24 cellular contexts compared by ENCODE assay signal in genomic region chr4:40480291-40480690, GRCh38.
DNase-seq lines count a peak whose midpoint lies in the region; ATAC-seq and TF ChIP-seq lines count a peak whose summit lies in the region.
"Had no signal": no experiment of that assay in that cellular context is flagged by ENCODE, and none has a peak within 500 bp of the region (broad histone marks: within the 10 kb centered on the region; RNA-seq: fewer than 3 reads in every experiment).

No MANE protein-coding gene starts in this region.

- CTCF ChIA-PET in RWPE1 (lab: Yijun Ruan, JAX), result no interaction called here

- H3K4me3 ChIP-seq in Loucy (ENCODE audit: low read length, poor library complexity, severe bottlenecking), result no peak overlapping the region
- peak overlapping the region; percentile 27 for H3K4me3 ChIP-seq in endocrine pancreas (ENCODE audit: control insufficient read depth, insufficient read depth, low read length)
- H3K4me3 ChIP-seq: SJCRH30 had no signal

- no peaks in the 10 kb centered on the region for H3K9me3 Mint-ChIP-seq in nephron
- no peaks in the 10 kb centered on the region for H3K9me3 Mint-ChIP-seq in activated T-cell treated with anti-CD3 and anti-CD28 coated beads, Interleukin-2, amount 50 U/mL, for 4 hours
- H3K9me3 Mint-ChIP-seq: CD8-positive, alpha-beta T cell had no signal

- H3K9ac ChIP-seq in Loucy (ENCODE audit: low read depth, low read length, poor library complexity, severe bottlenecking) (no peak overlapping the region), endocrine pancreas (ENCODE audit: control insufficient read depth, insufficient read depth, low read length) (no peak overlapping the region)

- H3K79me2 ChIP-seq in Loucy (ENCODE audit: insufficient read depth, low read length), result no peaks in the 10 kb centered on the region

- no peaks in the 10 kb centered on the region for H3K9me2 ChIP-seq in Loucy (replicated peaks; ENCODE audit: low read depth, low read length)

- H3K27me3 ChIP-seq in Loucy (ENCODE audit: insufficient read depth, low read length, poor library complexity, severe bottlenecking) (no peaks in the 10 kb centered on the region), endocrine pancreas (ENCODE audit: control insufficient read depth, insufficient read depth, low read length) (no peaks in the 10 kb centered on the region)
- H3K27me3 ChIP-seq: SJCRH30 had no signal

- peak overlapping the region in 2 of 3 experiments; percentile 37 to 40 for H3K27ac Mint-ChIP-seq in nephron
- H3K27ac Mint-ChIP-seq: CD8-positive, alpha-beta T cell had no signal

- H3K4me1 ChIP-seq in Loucy (ENCODE audit: insufficient read depth, low read length, poor library complexity, severe bottlenecking) (no peaks in the 10 kb centered on the region), endocrine pancreas (ENCODE audit: control insufficient read depth, insufficient read depth, low read length) (peaks cover 13% of the 10 kb centered on the region)
- H3K4me1 ChIP-seq: SJCRH30 had no signal

- no peaks in the 10 kb centered on the region for H3K9me3 ChIP-seq in Loucy (ENCODE audit: insufficient read depth, low read depth, low read length)
- no peaks in the 10 kb centered on the region for H3K9me3 ChIP-seq in endocrine pancreas (ENCODE audit: control insufficient read depth, low read length)
- H3K9me3 ChIP-seq: Caco-2, SJCRH30 had no signal

- H3K36me3 Mint-ChIP-seq in nephron (ENCODE audit: low read depth), result peaks cover 4% of the 10 kb centered on the region
- no peaks in the 10 kb centered on the region for H3K36me3 Mint-ChIP-seq in activated T-cell treated with anti-CD3 and anti-CD28 coated beads, Interleukin-2, amount 50 U/mL, for 4 hours (ENCODE audit: insufficient read depth)
- H3K36me3 Mint-ChIP-seq: CD8-positive, alpha-beta T cell had no signal

- no peaks in the 10 kb centered on the region for H4K20me1 ChIP-seq in Loucy (ENCODE audit: insufficient read depth, low read length, poor library complexity, severe bottlenecking)

- H3F3A ChIP-seq in Loucy (ENCODE audit: low read depth), result no peaks in the 10 kb centered on the region

- ATAC-seq in activated T-cell treated with anti-CD3 and anti-CD28 coated beads, Interleukin-2, amount 50 U/mL, for 4 hours, result no peak
- ATAC-seq: CD8-positive, alpha-beta T cell; HepG2; Right ventricle myocardium inferior had no signal

- POLR2A ChIA-PET in RWPE1 (lab: Yijun Ruan, JAX; ENCODE audit: low non-redundant PET), result no interaction called here

- peaks cover 15% of the 10 kb centered on the region for H3K4me1 Mint-ChIP-seq in nephron
- no peaks in the 10 kb centered on the region for H3K4me1 Mint-ChIP-seq in activated T-cell treated with anti-CD3 and anti-CD28 coated beads, Interleukin-2, amount 50 U/mL, for 4 hours (ENCODE audit: low read depth)

- H3K36me3 ChIP-seq in Loucy (ENCODE audit: insufficient read depth, low read length) (no peaks in the 10 kb centered on the region), endocrine pancreas (ENCODE audit: control insufficient read depth, insufficient read depth, low read length) (no peaks in the 10 kb centered on the region)
- H3K36me3 ChIP-seq: SJCRH30 had no signal

- TF ChIP-seq CTCF in 22Rv1 (IDR thresholded peaks at IDR 0.05), result no peak
- no peak for TF ChIP-seq CTCF in Loucy (conservative IDR thresholded peaks at IDR 0.05; ENCODE audit: low read length)
- no peak for TF ChIP-seq CTCF in nephron (IDR thresholded peaks at IDR 0.05; ENCODE audit: unreplicated experiment in 3 of 3)
- TF ChIP-seq CTCF in RWPE1 (conservative IDR thresholded peaks at IDR 0.05; ENCODE audit: low read depth), result no peak

- H3K27ac ChIP-seq in 22Rv1, result peak overlapping the region; percentile 50
- H3K27ac ChIP-seq in RWPE1, result no peak overlapping the region
- H3K27ac ChIP-seq: SJCRH30 had no signal

- peak overlapping the region; percentile 30; the same call in 1 of the 2 replicates for H2AFZ ChIP-seq in Loucy (ENCODE audit: low read length)

- DNase-seq in activated CD4-positive, alpha-beta T cell treated with anti-CD3 and anti-CD28 coated beads, Interleukin-2, amount 50 U/mL, for 48 hours, result no peak
- no peak for DNase-seq in activated T-cell treated with anti-CD3 and anti-CD28 coated beads, Interleukin-2, amount 50 U/mL, for 4 hours
- DNase-seq in NCI-H1694 treated with DMSO at 0.1 percent for 48 hours (lab: John Stamatoyannopoulos, UW), result no peak
- no peak for DNase-seq in RWPE1 (ENCODE audit: low spot score)
- DNase-seq: C1 segment of cervical spinal cord; Caco-2; CD8-positive, alpha-beta T cell; DMS79 treated with DMSO at 0.1 percent for 48 hours; GF-D8; H7; Karpas-422; NCI-H1092 treated with DMSO at 0.1 percent for 48 hours; NCI-H1436; NCI-H187 treated with DMSO at 0.1 percent for 48 hours; NCI-H2171 treated with DMSO at 0.1 percent for 48 hours; NCI-H345; NCI-H510A treated with DMSO at 0.1 percent for 48 hours; SJCRH30 had no signal

- no peaks in the 10 kb centered on the region for H3K27me3 Mint-ChIP-seq in nephron (ENCODE audit: low read depth)
- peaks cover 12% of the 10 kb centered on the region for H3K27me3 Mint-ChIP-seq in activated T-cell treated with anti-CD3 and anti-CD28 coated beads, Interleukin-2, amount 50 U/mL, for 4 hours (ENCODE audit: low read depth)

- H3K4me2 ChIP-seq in Loucy (ENCODE audit: low read depth, low read length, poor library complexity, severe bottlenecking), result no peak overlapping the region

- H3K4me3 Mint-ChIP-seq in nephron, result no peak overlapping the region
- H3K4me3 Mint-ChIP-seq in activated T-cell treated with anti-CD3 and anti-CD28 coated beads, Interleukin-2, amount 50 U/mL, for 4 hours, result no peak overlapping the region
- H3K4me3 Mint-ChIP-seq: CD8-positive, alpha-beta T cell had no signal
